In genomic region chr4:41597494-41597893, GRCh38 we compare ENCODE assay signal across 25 cellular contexts.
"Had no signal": no experiment of that assay in that cellular context is flagged by ENCODE, and none has a peak within 500 bp of the region (broad histone marks: within the 10 kb centered on the region; RNA-seq: fewer than 3 reads in every experiment).

No MANE protein-coding gene starts in this region.

- ATAC-seq: effector memory CD8-positive, alpha-beta T cell; esophagus mucosa; gastrocnemius medialis; heart right ventricle; left cardiac atrium; left lung; left ventricle myocardium superior; lower lobe of right lung had no signal

- FAIRE-seq: endometrium, islet of Langerhans, keratinocyte had no signal

- DNase-seq: colonic mucosa; cortex of kidney; effector CD8-positive, alpha-beta T cell; effector memory CD8-positive, alpha-beta T cell; endodermal cell; erythroblast; esophagus squamous epithelium; foreskin fibroblast; foreskin melanocyte; gastrocnemius medialis; glutamatergic neuron; head of caudate nucleus; heart right ventricle; hippocampal formation; left cardiac atrium; left lung; left ventricle myocardium superior; lower lobe of right lung; mesendoderm; midbrain had no signal

- H3K27ac ChIP-seq: colonic mucosa, epithelial cell of prostate, esophagus squamous epithelium, gastrocnemius medialis, heart right ventricle, left lung, lower lobe of right lung had no signal
